ENCODE assay signal across 14 cellular contexts in the genomic region with DNA sequence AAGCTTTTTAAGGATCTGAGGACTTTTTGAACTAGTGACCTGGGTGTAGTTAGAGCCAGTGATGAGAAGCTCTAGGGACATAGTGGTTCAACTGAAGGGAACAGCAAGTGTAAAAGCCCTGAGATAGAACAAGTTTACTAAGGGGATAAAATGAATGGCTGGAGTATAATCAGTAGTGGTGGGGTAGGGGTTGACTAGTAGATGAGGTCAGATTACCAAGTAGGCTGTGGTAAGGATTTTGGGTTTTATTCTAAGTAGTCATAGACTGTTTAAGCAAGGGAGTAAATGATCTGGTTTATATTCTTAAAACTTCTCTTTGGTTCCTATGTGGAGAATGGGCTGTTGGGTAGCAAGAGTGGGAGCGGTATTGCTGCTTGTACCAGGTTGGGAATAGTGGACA.
"Had no signal": no experiment of that assay in that cellular context is flagged by ENCODE, and none has a peak within 500 bp of the region (broad histone marks: within the 10 kb centered on the region; RNA-seq: fewer than 3 reads in every experiment).

No MANE protein-coding gene starts in this region.

- H3K4me3 ChIP-seq: esophagus muscularis mucosa, heart right ventricle, testis had no signal

- H3K9me3 Mint-ChIP-seq: activated T-helper 1 cell treated with anti-CD3 and anti-CD28 coated beads, Interleukin-12 subunit alpha, Interleukin-12 subunit beta, Interleukin-2, Interleukin-4 antibody, amounts not matched to agents 30 ng/mL and 10 ng/mL and 1 ng/mL, durations not matched to agents 14 hours and 24 hours and 36 hours; immature natural killer cell; type B pancreatic cell had no signal

- H3K27ac ChIP-seq: esophagus muscularis mucosa, testis had no signal

- H3K27ac Mint-ChIP-seq: activated T-helper 1 cell treated with anti-CD3 and anti-CD28 coated beads, Interleukin-12 subunit alpha, Interleukin-12 subunit beta, Interleukin-2, Interleukin-4 antibody, amounts not matched to agents 30 ng/mL and 10 ng/mL and 1 ng/mL, durations not matched to agents 14 hours and 24 hours and 36 hours; progenitor cell of endocrine pancreas; type B pancreatic cell had no signal

- H3K27me3 Mint-ChIP-seq: progenitor cell of endocrine pancreas, type B pancreatic cell had no signal

- H3K27me3 ChIP-seq: esophagus muscularis mucosa, heart right ventricle, testis had no signal

- H3K36me3 ChIP-seq: esophagus muscularis mucosa, heart right ventricle had no signal

- H3K4me3 Mint-ChIP-seq: activated T-helper 1 cell treated with anti-CD3 and anti-CD28 coated beads, Interleukin-12 subunit alpha, Interleukin-12 subunit beta, Interleukin-2, Interleukin-4 antibody, amounts not matched to agents 30 ng/mL and 10 ng/mL and 1 ng/mL, durations not matched to agents 14 hours and 24 hours and 36 hours; immature natural killer cell; type B pancreatic cell had no signal

- DNase-seq: activated CD4-positive, alpha-beta T cell treated with anti-CD3 and anti-CD28 coated beads, Interleukin-2, amount 50 U/mL, for 4 hours; activated CD4-positive, CD25-positive, alpha-beta regulatory T cell treated with anti-CD3 and anti-CD28 coated beads, Interleukin-2, amount 50 U/mL, for 72 hours; anterior cingulate cortex; cortex of kidney; effector memory CD4-positive, alpha-beta T cell; heart right ventricle; immature natural killer cell; kidney glomerular epithelial cell; occipital lobe; testis had no signal

- H3K9me3 ChIP-seq: esophagus muscularis mucosa, heart right ventricle, testis had no signal
